In the genomic region with DNA sequence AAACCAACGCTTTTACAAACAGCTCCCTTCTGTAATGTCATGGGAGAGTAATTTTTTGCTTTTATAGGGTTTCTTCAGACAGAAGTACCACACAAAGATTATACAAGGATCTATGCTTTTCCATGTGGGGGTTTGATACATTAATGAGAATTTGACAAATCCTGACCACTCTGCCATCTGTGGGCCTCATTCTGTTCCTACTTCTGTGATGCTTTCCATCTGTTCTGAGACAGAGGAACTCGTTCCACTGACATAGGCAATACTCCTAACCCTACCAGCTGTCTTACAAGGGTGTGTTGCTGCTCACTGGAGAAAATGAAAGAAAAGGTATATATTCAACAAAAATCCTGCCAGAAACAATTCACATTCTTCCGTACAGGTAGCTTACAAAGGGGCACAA, we compare ENCODE assay signal across 26 cellular contexts. TPM values are rescaled to one million over a fixed set of nuclear protein-coding genes. Genes with fewer than 3 reads are reported as not detected.
DNase-seq lines count a peak whose midpoint lies in the region; ATAC-seq and TF ChIP-seq lines count a peak whose summit lies in the region.
"Had no signal": no experiment of that assay in that cellular context is flagged by ENCODE, and none has a peak within 500 bp of the region (broad histone marks: within the 10 kb centered on the region; RNA-seq: fewer than 3 reads in every experiment).

No MANE protein-coding gene starts in this region.

- peaks cover 47 to 67% of the 10 kb centered on the region in 2 donors for H3K4me1 Mint-ChIP-seq in natural killer cell treated with Interleukin-12 subunit alpha and Interleukin-12 subunit beta and Interleukin-15 and Interleukin-18, amount 100 ng/mL, for 72 hours (ENCODE audit: low read depth in 2 of 2)
- peaks cover 20 to 29% of the 10 kb centered on the region in 2 donors for H3K4me1 Mint-ChIP-seq in natural killer cell
- H3K4me1 Mint-ChIP-seq: naive B cell, WTC11 had no signal

- TF ChIP-seq CTCF in natural killer cell (IDR thresholded peaks at IDR 0.05) (no peak), left lung (IDR thresholded peaks at IDR 0.05) (no peak)

- peaks cover 32% of the 10 kb centered on the region for H3K9me3 Mint-ChIP-seq in natural killer cell treated with Interleukin-12 subunit alpha and Interleukin-12 subunit beta and Interleukin-15 and Interleukin-18, amount 100 ng/mL, for 72 hours
- peaks cover 0 to 12% of the 10 kb centered on the region in 2 donors for H3K9me3 Mint-ChIP-seq in natural killer cell

- H3K36me3 ChIP-seq in left lung: no peaks in the 10 kb centered on the region
- H3K36me3 ChIP-seq: HAP-1 had no signal

- peaks cover 65% of the 10 kb centered on the region for H3K36me3 Mint-ChIP-seq in natural killer cell treated with Interleukin-12 subunit alpha and Interleukin-12 subunit beta and Interleukin-15 and Interleukin-18, amount 100 ng/mL, for 72 hours
- H3K36me3 Mint-ChIP-seq in natural killer cell: peaks cover 23% of the 10 kb centered on the region

- peak overlapping the region; percentile 86 for H3K4me3 Mint-ChIP-seq in natural killer cell treated with Interleukin-12 subunit alpha and Interleukin-12 subunit beta and Interleukin-15 and Interleukin-18, amount 100 ng/mL, for 72 hours
- no peak overlapping the region for H3K4me3 Mint-ChIP-seq in natural killer cell
- H3K4me3 Mint-ChIP-seq: naive B cell, WTC11 had no signal

- H3K27me3 Mint-ChIP-seq in natural killer cell treated with Interleukin-12 subunit alpha and Interleukin-12 subunit beta and Interleukin-15 and Interleukin-18, amount 100 ng/mL, for 72 hours: peaks cover 0 to 5% of the 10 kb centered on the region in 2 donors
- H3K27me3 Mint-ChIP-seq in natural killer cell (ENCODE audit: low read depth in 2 of 2): peaks cover 13 to 16% of the 10 kb centered on the region in 2 donors

- H3K27ac ChIP-seq in left lung: peak overlapping the region; percentile 55 to 96
- H3K27ac ChIP-seq: 22Rv1, testis had no signal

- no peak for ATAC-seq in natural killer cell treated with Interleukin-12 subunit alpha and Interleukin-12 subunit beta and Interleukin-15 and Interleukin-18, amount 100 ng/mL, for 72 hours
- ATAC-seq in natural killer cell: no peak
- ATAC-seq in left lung: peak; percentile 31
- no peak for ATAC-seq in HG03025 (IDR thresholded peaks at IDR 0.05; ENCODE audit: low FRiP score, unreplicated experiment)
- no peak for ATAC-seq in HG02938 (IDR thresholded peaks at IDR 0.05; ENCODE audit: unreplicated experiment)
- ATAC-seq: GM12878, WTC11 had no signal

- peak overlapping the region; percentile 100 for H3K27ac Mint-ChIP-seq in natural killer cell treated with Interleukin-12 subunit alpha and Interleukin-12 subunit beta and Interleukin-15 and Interleukin-18, amount 100 ng/mL, for 72 hours
- peak overlapping the region in 1 of 2 donors; percentile 31 for H3K27ac Mint-ChIP-seq in natural killer cell
- H3K27ac Mint-ChIP-seq: naive B cell, WTC11 had no signal

- H3K27me3 ChIP-seq in left lung: no peaks in the 10 kb centered on the region
- H3K27me3 ChIP-seq: testis had no signal

- DNase-seq in DMS 273 (lab: John Stamatoyannopoulos, UW; ENCODE audit: unreplicated experiment): peak; percentile 20
- no peak for DNase-seq in DMS 273 treated with DMSO at 0.1 percent for 48 hours (lab: John Stamatoyannopoulos, UW)
- DNase-seq in natural killer cell treated with Interleukin-12 subunit alpha and Interleukin-12 subunit beta and Interleukin-15 and Interleukin-18, amount 100 ng/mL, for 72 hours (ENCODE audit: low spot score): no peak
- no peak for DNase-seq in natural killer cell
- DNase-seq in left lung: no peak
- DNase-seq in epidermal melanocyte (ENCODE audit: insufficient read length, low spot score): no peak
- DNase-seq: activated CD8-positive, alpha-beta memory T cell treated with anti-CD3 and anti-CD28 coated beads for 24 hours; amniotic stem cell; cortex of kidney; DMS79 treated with DMSO at 0.1 percent for 48 hours; glutamatergic neuron; KG1; kidney glomerular epithelial cell; mesendoderm; naive B cell; NCI-H1436 treated with DMSO at 0.1 percent for 48 hours; NCI-H510A treated with DMSO at 0.1 percent for 48 hours; RPMI8226; SK-N-SH; testis had no signal

- H3K9me3 ChIP-seq in left lung: peaks cover 0 to 38% of the 10 kb centered on the region in 2 donors
- H3K9me3 ChIP-seq: HAP-1, testis had no signal

- peaks cover 0 to 40% of the 10 kb centered on the region in 2 donors for H3K4me1 ChIP-seq in left lung
- H3K4me1 ChIP-seq: HAP-1, testis had no signal

- no peak overlapping the region for H3K4me3 ChIP-seq in left lung
- H3K4me3 ChIP-seq: GM12878, HAP-1, testis had no signal

- intact Hi-C loops in natural killer cell (cut with micrococcal nuclease): no loop called here
- intact Hi-C loops in left lung (cut with DNase I): no loop called here

RNA-seq across cellular contexts. Expression of a gene that starts 59.4 kb away (rescaled TPM):
- 100 to 1,000 TPM; 283 to 446 TPM for total RNA-seq in natural killer cell treated with Interleukin-12 subunit alpha and Interleukin-12 subunit beta and Interleukin-15 and Interleukin-18, amount 100 ng/mL, for 72 hours
- total RNA-seq in natural killer cell (100 to 1,000 TPM; 194 to 414 (median 270) TPM), left lung (100 to 1,000 TPM in 1 of 2 donors, 10 to 100 TPM in 1; 98.1 to 425 TPM)
